ENCODE assay signal across 31 cellular contexts in genomic region chr10:84727398-84727797, GRCh38.
"Had no signal": no experiment of that assay in that cellular context is flagged by ENCODE, and none has a peak within 500 bp of the region (broad histone marks: within the 10 kb centered on the region; RNA-seq: fewer than 3 reads in every experiment).

No MANE protein-coding gene starts in this region.

- H3K27ac ChIP-seq: coronary artery, esophagus squamous epithelium, heart right ventricle, prostate gland, right atrium auricular region, suprapubic skin, transverse colon, upper lobe of right lung, uterus had no signal

- H3K36me3 ChIP-seq: esophagus squamous epithelium, heart right ventricle, prostate gland, right atrium auricular region, suprapubic skin, transverse colon, upper lobe of right lung, uterus had no signal

- H3K4me1 ChIP-seq: esophagus squamous epithelium, heart right ventricle, prostate gland, right atrium auricular region, suprapubic skin, transverse colon, upper lobe of right lung, uterus had no signal

- H3K4me3 Mint-ChIP-seq: memory B cell; mesothelial cell of epicardium; naive B cell; natural killer cell treated with Interleukin-12 subunit alpha and Interleukin-12 subunit beta and Interleukin-15 and Interleukin-18, amount 100 ng/mL, for 72 hours; neural crest cell; stimulated activated naive CD8-positive, alpha-beta T cell treated with anti-CD3 and anti-CD28 coated beads, Interleukin-15, amount 100 ng/mL, for 72 hours had no signal

- H3K27me3 Mint-ChIP-seq: memory B cell; naive B cell; natural killer cell treated with Interleukin-12 subunit alpha and Interleukin-12 subunit beta and Interleukin-15 and Interleukin-18, amount 100 ng/mL, for 72 hours; stimulated activated naive CD8-positive, alpha-beta T cell treated with anti-CD3 and anti-CD28 coated beads, Interleukin-15, amount 100 ng/mL, for 72 hours had no signal

- H3K27me3 ChIP-seq: esophagus squamous epithelium, right atrium auricular region, suprapubic skin, transverse colon, upper lobe of right lung, uterus had no signal

- DNase-seq: dermis blood vessel endothelial cell; effector memory CD4-positive, alpha-beta T cell; erythroblast; esophagus squamous epithelium; foreskin melanocyte; glutamatergic neuron; heart right ventricle; hippocampal formation; mucosa of descending colon; naive B cell; stimulated activated CD4-positive, alpha-beta T cell treated with anti-CD3 and anti-CD28 coated beads, Interleukin-12 subunit alpha, Interleukin-12 subunit beta, amount 100 ng/mL, for 4 hours; stimulated activated CD4-positive, alpha-beta T cell treated with anti-CD3 and anti-CD28 coated beads, Interleukin-1b, Interleukin-23, amount 100 ng/mL, for 48 hours; stimulated activated CD4-positive, alpha-beta T cell treated with anti-CD3 and anti-CD28 coated beads, Interleukin-4, amount 100 ng/mL, for 1 hour; stimulated activated CD8-positive, alpha-beta memory T cell treated with anti-CD3 and anti-CD28 coated beads, Interleukin-4, amount 100 ng/mL, for 48 hours; stimulated activated naive CD4-positive, alpha-beta T cell; stimulated activated naive CD8-positive, alpha-beta T cell treated with anti-CD3 and anti-CD28 coated beads, Interleukin-15, amount 100 ng/mL, for 72 hours; transverse colon; upper lobe of right lung; uterus had no signal

- H3K36me3 Mint-ChIP-seq: memory B cell; mesothelial cell of epicardium; naive B cell; natural killer cell treated with Interleukin-12 subunit alpha and Interleukin-12 subunit beta and Interleukin-15 and Interleukin-18, amount 100 ng/mL, for 72 hours had no signal

- ATAC-seq: heart right ventricle; left lobe of liver; mucosa of descending colon; natural killer cell treated with Interleukin-12 subunit alpha and Interleukin-12 subunit beta and Interleukin-15 and Interleukin-18, amount 100 ng/mL, for 72 hours; sciatic nerve; stimulated activated naive CD8-positive, alpha-beta T cell treated with anti-CD3 and anti-CD28 coated beads, Interleukin-15, amount 100 ng/mL, for 72 hours; upper lobe of right lung had no signal

- H3K4me3 ChIP-seq: coronary artery, esophagus squamous epithelium, heart right ventricle, lung, mucosa of descending colon, prostate gland, right atrium auricular region, smooth muscle cell, suprapubic skin, transverse colon, upper lobe of right lung, uterus had no signal

- H3K27ac Mint-ChIP-seq: memory B cell; mesothelial cell of epicardium; naive B cell; natural killer cell treated with Interleukin-12 subunit alpha and Interleukin-12 subunit beta and Interleukin-15 and Interleukin-18, amount 100 ng/mL, for 72 hours; stimulated activated naive CD8-positive, alpha-beta T cell treated with anti-CD3 and anti-CD28 coated beads, Interleukin-15, amount 100 ng/mL, for 72 hours had no signal

- H3K4me2 ChIP-seq: smooth muscle cell had no signal

- H3K9me3 ChIP-seq: esophagus squamous epithelium, mucosa of descending colon, prostate gland, suprapubic skin, transverse colon, upper lobe of right lung, uterus had no signal

- H3K4me1 Mint-ChIP-seq: memory B cell; mesothelial cell of epicardium; naive B cell; neural crest cell; stimulated activated naive CD8-positive, alpha-beta T cell treated with anti-CD3 and anti-CD28 coated beads, Interleukin-15, amount 100 ng/mL, for 72 hours had no signal
